In genomic region chr14:61403411-61403810, GRCh38 we compare ENCODE assay signal across 15 cellular contexts.
A peak's percentile ranks its signal among the peaks of the same experiment; 100 is the strongest.
DNase-seq lines count a peak whose midpoint lies in the region; ATAC-seq and TF ChIP-seq lines count a peak whose summit lies in the region.
"Had no signal": no experiment of that assay in that cellular context is flagged by ENCODE, and none has a peak within 500 bp of the region (broad histone marks: within the 10 kb centered on the region; RNA-seq: fewer than 3 reads in every experiment).

No MANE protein-coding gene starts in this region.

- peaks cover 25% of the 10 kb centered on the region for H3K4me1 ChIP-seq in BLaER1
- no peaks in the 10 kb centered on the region for H3K4me1 ChIP-seq in Karpas-422 (ENCODE audit: low read length)
- H3K4me1 ChIP-seq: HAP-1 had no signal

- no peak for TF ChIP-seq CTCF in GM13976 (IDR thresholded peaks at IDR 0.05; ENCODE audit: borderline replicate concordance, control extremely low read depth, extremely low read depth, insufficient read depth, missing control alignments)

- peak overlapping the region; percentile 64 for H3K4me2 ChIP-seq in BLaER1
- no peak overlapping the region for H3K4me2 ChIP-seq in Karpas-422 (ENCODE audit: low read depth, low read length, poor library complexity, severe bottlenecking)

- H3K9me2 ChIP-seq in Karpas-422 (replicated peaks; ENCODE audit: insufficient read depth, low read length) = no peaks in the 10 kb centered on the region

- H3K27me3 ChIP-seq in BLaER1 (no peaks in the 10 kb centered on the region), Karpas-422 (ENCODE audit: low read length) (no peaks in the 10 kb centered on the region)
- H3K27me3 ChIP-seq: gastrocnemius medialis had no signal

- ATAC-seq in HG03565 (IDR thresholded peaks at IDR 0.05; ENCODE audit: unreplicated experiment) = peak; percentile 81
- ATAC-seq: gastrocnemius medialis had no signal

- no peak overlapping the region for H2AFZ ChIP-seq in Karpas-422 (ENCODE audit: low read length)

- H3K36me3 ChIP-seq in BLaER1 = peaks cover 17% of the 10 kb centered on the region; the same call in 1 of the 2 replicates
- H3K36me3 ChIP-seq in Karpas-422 (ENCODE audit: insufficient read depth, low read length) = no peaks in the 10 kb centered on the region
- H3K36me3 ChIP-seq: gastrocnemius medialis, HAP-1 had no signal

- H3K79me2 ChIP-seq in Karpas-422 (ENCODE audit: low read length) = no peaks in the 10 kb centered on the region

- in situ Hi-C loops in GM13976 (cut with MboI; ENCODE audit: low sequenced_read_pairs, unreplicated experiment) = no loop called here

- H4K20me1 ChIP-seq in BLaER1 (0 out of 2 replicates have a peak, but pooled peaks cover 11% of the 10 kb centered on the region), Karpas-422 (ENCODE audit: insufficient read depth, low read depth, low read length) (no peaks in the 10 kb centered on the region)

- DNase-seq in GM13976 (ENCODE audit: low spot score) (peak; percentile 44), Karpas-422 (no peak), mesenteric fat pad (ENCODE audit: low spot score) (no peak), NCI-H146 (lab: John Stamatoyannopoulos, UW) (no peak), NCI-H2227 treated with DMSO at 0.1 percent for 48 hours (lab: John Stamatoyannopoulos, UW) (no peak)
- DNase-seq in central memory CD4-positive, alpha-beta T cell = peak; percentile 54
- DNase-seq: AML-193; dorsolateral prefrontal cortex; gastrocnemius medialis; left cardiac atrium; NCI-H510A treated with DMSO at 0.1 percent for 48 hours; stimulated activated CD4-positive, alpha-beta T cell treated with anti-CD3 and anti-CD28 coated beads, Interleukin-15, amount 100 ng/mL, for 24 hours had no signal

- H3K27ac ChIP-seq in BLaER1 (peak overlapping the region; percentile 63), Karpas-422 (ENCODE audit: low read length) (no peak overlapping the region)
- H3K27ac ChIP-seq: gastrocnemius medialis had no signal

- peak overlapping the region; percentile 65 for H3K9ac ChIP-seq in BLaER1
- no peak overlapping the region for H3K9ac ChIP-seq in Karpas-422 (ENCODE audit: low read length)

- no peak overlapping the region; the same call in 1 of the 2 replicates for H3K4me3 ChIP-seq in BLaER1
- H3K4me3 ChIP-seq in Karpas-422 (ENCODE audit: low read length) = no peak overlapping the region
- H3K4me3 ChIP-seq: dorsolateral prefrontal cortex, gastrocnemius medialis, HAP-1 had no signal

- H3K9me3 ChIP-seq in BLaER1 = no peaks in the 10 kb centered on the region
- no peaks in the 10 kb centered on the region for H3K9me3 ChIP-seq in Karpas-422 (ENCODE audit: low read length)
- H3K9me3 ChIP-seq: gastrocnemius medialis, HAP-1 had no signal

Comparison
In these comparisons a context has a peak if more than half of its experiments do, and no peak if none do; other contexts are left out.
1. DNase-seq: peak in GM13976 (single experiment) and central memory CD4-positive, alpha-beta T cell (single experiment); none in Karpas-422 (single experiment), mesenteric fat pad (single experiment), NCI-H146 (single experiment) and NCI-H2227 treated with DMSO at 0.1 percent for 48 hours (single experiment).